In genomic region chr5:9337908-9338307, GRCh38 we compare ENCODE assay signal across 15 cellular contexts.
DNase-seq lines count a peak whose midpoint lies in the region; ATAC-seq, FAIRE-seq and TF ChIP-seq lines count a peak whose summit lies in the region.
"Had no signal": no experiment of that assay in that cellular context is flagged by ENCODE, and none has a peak within 500 bp of the region (broad histone marks: within the 10 kb centered on the region; RNA-seq: fewer than 3 reads in every experiment).

No MANE protein-coding gene starts in this region.

- no peaks in the 10 kb centered on the region for H3K9me1 ChIP-seq in keratinocyte (ENCODE audit: control insufficient read depth, extremely low read depth, insufficient read depth, low read length)

- TF ChIP-seq CTCF in keratinocyte (optimal IDR thresholded peaks at IDR 0.05 in 1 of 3, IDR thresholded peaks at IDR 0.05 in 1 of 3, conservative IDR thresholded peaks at IDR 0.05 in 1 of 3; ENCODE audit: extremely low read depth in 1 of 3, insufficient read depth in 2 of 3, low read length in 3 of 3), result no peak

- H4K20me1 ChIP-seq in keratinocyte (ENCODE audit: control insufficient read depth, extremely low read depth, insufficient read depth, low read length), result no peaks in the 10 kb centered on the region

- FAIRE-seq in keratinocyte (lab: Jason Lieb, UNC), result peak; percentile 64
- FAIRE-seq: A549, GM18507 had no signal

- peak overlapping the region; percentile 28 for H3K4me2 ChIP-seq in keratinocyte (ENCODE audit: control insufficient read depth, extremely low read depth, insufficient read depth, low read depth, low read length)
- H3K4me2 ChIP-seq: A549 had no signal

- H3K9me3 ChIP-seq in keratinocyte (ENCODE audit: control insufficient read depth, low read depth, low read length), result no peaks in the 10 kb centered on the region
- H3K9me3 ChIP-seq: A549 had no signal

- H3K4me3 ChIP-seq in keratinocyte (ENCODE audit: control insufficient read depth in 2 of 3, extremely low read depth in 1 of 3, insufficient read depth in 2 of 3, low read depth in 1 of 3, low read length in 3 of 3), result no peak overlapping the region
- H3K4me3 ChIP-seq: A549, coronary artery had no signal

- H3K27ac ChIP-seq in caudate nucleus (ENCODE audit: low read depth, low read length), result peak overlapping the region; percentile 9
- H3K27ac ChIP-seq in keratinocyte (ENCODE audit: control insufficient read depth, insufficient read depth, low read length), result no peak overlapping the region
- H3K27ac ChIP-seq: A549, coronary artery, parathyroid adenoma had no signal

- DNase-seq in A172 (ENCODE audit: low spot score) (peak; percentile 81), HT1080 (ENCODE audit: low read depth) (peak; percentile 90), caudate nucleus (lab: John Stamatoyannopoulos, UW) (peak in 12 of 61 donors; percentile 1 to 24 (median 6)), keratinocyte (ENCODE audit: low read depth, low spot score) (no peak), NCI-H774 (lab: John Stamatoyannopoulos, UW) (no peak), NCI-H748 treated with DMSO at 0.1 percent for 48 hours (lab: John Stamatoyannopoulos, UW) (no peak)
- DNase-seq in stimulated activated CD4-positive, alpha-beta T cell treated with anti-CD3 and anti-CD28 coated beads, Interleukin-2, amount 100 ng/mL, for 48 hours, result no peak
- DNase-seq: activated CD8-positive, alpha-beta T cell treated with anti-CD3 and anti-CD28 coated beads for 36 hours; activated naive CD4-positive, alpha-beta T cell treated with anti-CD3 and anti-CD28 coated beads, Interleukin-2, amount 10 ng/mL, durations not matched to agents 7 days and 5 days; Karpas-422 had no signal

- no peak for ATAC-seq in GM18520 (IDR thresholded peaks at IDR 0.05; ENCODE audit: unreplicated experiment)
- ATAC-seq: A549; activated CD8-positive, alpha-beta T cell treated with anti-CD3 and anti-CD28 coated beads for 36 hours had no signal

- H2AFZ ChIP-seq in keratinocyte (ENCODE audit: control insufficient read depth, low read length), result no peak overlapping the region
- H2AFZ ChIP-seq: parathyroid adenoma had no signal

- H3K36me3 ChIP-seq in keratinocyte (ENCODE audit: control insufficient read depth in 2 of 2, extremely low read depth in 1 of 2, insufficient read depth in 2 of 2, low read length in 2 of 2), result no peaks in the 10 kb centered on the region

- H3K9ac ChIP-seq in keratinocyte (ENCODE audit: control insufficient read depth, extremely low read depth, insufficient read depth, low read length), result no peak overlapping the region
- H3K9ac ChIP-seq: parathyroid adenoma had no signal

- peaks cover 18% of the 10 kb centered on the region for H3K4me1 ChIP-seq in keratinocyte (ENCODE audit: control insufficient read depth, extremely low read depth, insufficient read depth, low read length)
- H3K4me1 ChIP-seq: A549, parathyroid adenoma had no signal

- no peaks in the 10 kb centered on the region for H3K27me3 ChIP-seq in keratinocyte (ENCODE audit: control insufficient read depth, extremely low read depth, insufficient read depth, low read length)

- H3K79me2 ChIP-seq in keratinocyte (ENCODE audit: control insufficient read depth, insufficient read depth, low read length), result no peaks in the 10 kb centered on the region
- H3K79me2 ChIP-seq: parathyroid adenoma had no signal

- dilution Hi-C loops in keratinocyte (cut with MboI; ENCODE audit: extremely low pct_ligation_motif_present, low sequenced_read_pairs), result no loop called here

Comparison
In these comparisons a context has a peak if more than half of its experiments do, and no peak if none do; other contexts are left out.
1. DNase-seq: peak in A172 (single experiment) and HT1080 (single experiment); none in keratinocyte (single experiment), NCI-H774 (single experiment), NCI-H748 treated with DMSO at 0.1 percent for 48 hours (single experiment) and stimulated activated CD4-positive, alpha-beta T cell treated with anti-CD3 and anti-CD28 coated beads, Interleukin-2, amount 100 ng/mL, for 48 hours (0 of 2).